In genomic region chr7:151340794-151341356, GRCh38 we compare ENCODE assay signal across 8 cellular contexts. TPM values are rescaled to one million over a fixed set of nuclear protein-coding genes. Genes with fewer than 3 reads are reported as not detected.
A peak's percentile ranks its signal among the peaks of the same experiment; 100 is the strongest.
DNase-seq lines count a peak whose midpoint lies in the region; ATAC-seq and TF ChIP-seq lines count a peak whose summit lies in the region.

No MANE protein-coding gene starts in this region.

- H3K27ac Mint-ChIP-seq in effector memory CD8-positive, alpha-beta T cell: peak overlapping the region; percentile 69 to 89
- H3K27ac Mint-ChIP-seq in nephron progenitor cell: no peak overlapping the region

- H3K27me3 ChIP-seq in BJ (ENCODE audit: control insufficient read depth, insufficient read depth, low read length) (peaks cover 3% of the 10 kb centered on the region), MM.1S (replicated peaks; ENCODE audit: insufficient read depth, low read length) (no peaks in the 10 kb centered on the region)

- H3K9ac ChIP-seq in MM.1S (ENCODE audit: low read length): no peak overlapping the region

- peaks cover 19% of the 10 kb centered on the region for H3K4me1 ChIP-seq in MM.1S (ENCODE audit: low read length)

- TF ChIP-seq CTCF in BJ (IDR thresholded peaks at IDR 0.05; ENCODE audit: insufficient read depth, low read depth, low read length) (peak; percentile 11; the same call in 1 of the 2 replicates), MM.1S (IDR thresholded peaks at IDR 0.05; ENCODE audit: low read length) (no peak), nephron progenitor cell (IDR thresholded peaks at IDR 0.05) (no peak)

- H3K27ac ChIP-seq in MM.1S (ENCODE audit: low read length): no peak overlapping the region

- H3K9me3 ChIP-seq in MM.1S (replicated peaks; ENCODE audit: insufficient read depth, low read length): no peaks in the 10 kb centered on the region

- peaks cover 4% of the 10 kb centered on the region for H3K79me2 ChIP-seq in MM.1S (ENCODE audit: low read length)

- H3K9me2 ChIP-seq in MM.1S (replicated peaks; ENCODE audit: insufficient read depth, low read length): no peaks in the 10 kb centered on the region

- no peaks in the 10 kb centered on the region for H3K27me3 Mint-ChIP-seq in effector memory CD8-positive, alpha-beta T cell
- peaks cover 33% of the 10 kb centered on the region for H3K27me3 Mint-ChIP-seq in nephron progenitor cell (ENCODE audit: low read depth, poor library complexity)

- no peak for ATAC-seq in effector memory CD8-positive, alpha-beta T cell (replicated peaks)

- peaks cover 34% of the 10 kb centered on the region for H3F3A ChIP-seq in MM.1S (ENCODE audit: insufficient read depth, low read length)

- POLR2A ChIA-PET in BJ (lab: Charles Lee): no interaction called here

- H3K36me3 ChIP-seq in BJ (ENCODE audit: control insufficient read depth, insufficient read depth, low read length) (peaks cover 1% of the 10 kb centered on the region; the same call in 1 of the 2 replicates), MM.1S (replicated peaks; ENCODE audit: insufficient read depth, low read length) (0 out of 2 replicates have a peak, but pooled peaks cover 2% of the 10 kb centered on the region)

- peak overlapping the region; percentile 76 to 88 for H3K4me3 Mint-ChIP-seq in effector memory CD8-positive, alpha-beta T cell
- peak overlapping the region; percentile 88 for H3K4me3 Mint-ChIP-seq in nephron progenitor cell

- CTCF ChIA-PET in BJ (lab: Yijun Ruan, JAX): interaction anchor here (0.9 to 3.5 kb wide), 8 partner anchors 11 to 97 kb away, joined by 3 to 16 read pairs (median 5); no protein-coding TSS in a partner anchor

- H3K9me3 Mint-ChIP-seq in effector memory CD8-positive, alpha-beta T cell: no peaks in the 10 kb centered on the region
- H3K9me3 Mint-ChIP-seq in nephron progenitor cell: peaks cover 18% of the 10 kb centered on the region

- no peak for DNase-seq in BJ (ENCODE audit: low read depth)
- DNase-seq in MM.1S: no peak
- DNase-seq in effector memory CD8-positive, alpha-beta T cell: no peak
- DNase-seq in nephron progenitor cell: no peak
- DNase-seq in cerebellar cortex (ENCODE audit: low spot score): no peak
- DNase-seq in stimulated activated CD4-positive, alpha-beta T cell treated with anti-CD3 and anti-CD28 coated beads, Interleukin-4, amount 100 ng/mL, for 24 hours: no peak
- DNase-seq in islet precursor cell: no peak
- no peak for DNase-seq in NCI-H1105 (lab: John Stamatoyannopoulos, UW)

- H3K4me3 ChIP-seq in BJ (ENCODE audit: low read depth, low read length) (peak overlapping the region; percentile 35; the same call in 1 of the 2 replicates), MM.1S (ENCODE audit: low read length) (peak overlapping the region; percentile 68)

- no peaks in the 10 kb centered on the region for H4K20me1 ChIP-seq in MM.1S (ENCODE audit: insufficient read depth, low read length)

- peaks cover 21 to 24% of the 10 kb centered on the region in 2 donors for H3K4me1 Mint-ChIP-seq in effector memory CD8-positive, alpha-beta T cell (ENCODE audit: low read depth in 2 of 2)
- H3K4me1 Mint-ChIP-seq in nephron progenitor cell: peaks cover 13% of the 10 kb centered on the region

- H3K4me2 ChIP-seq in MM.1S (ENCODE audit: low read depth, low read length): peak overlapping the region; percentile 67

- H3K36me3 Mint-ChIP-seq in effector memory CD8-positive, alpha-beta T cell (ENCODE audit: insufficient read depth): peaks cover 36% of the 10 kb centered on the region
- H3K36me3 Mint-ChIP-seq in nephron progenitor cell (ENCODE audit: low read depth): peaks cover 13% of the 10 kb centered on the region

- H2AFZ ChIP-seq in MM.1S (ENCODE audit: low read length): peak overlapping the region; percentile 29; the same call in 1 of the 2 replicates

RNA-seq across cellular contexts. Expression of gene NUB1, which starts 0.7 kb away (rescaled TPM):
- polyA plus RNA-seq in BJ (2011; rRNA removed): 44.5 and 46.3 TPM in 2 replicates
- 27.2 and 27.7 TPM in 2 replicates for polyA minus RNA-seq in BJ (2011; rRNA and poly(A)+ RNA removed)
